8 cellular contexts compared by ENCODE assay signal in the genomic region with DNA sequence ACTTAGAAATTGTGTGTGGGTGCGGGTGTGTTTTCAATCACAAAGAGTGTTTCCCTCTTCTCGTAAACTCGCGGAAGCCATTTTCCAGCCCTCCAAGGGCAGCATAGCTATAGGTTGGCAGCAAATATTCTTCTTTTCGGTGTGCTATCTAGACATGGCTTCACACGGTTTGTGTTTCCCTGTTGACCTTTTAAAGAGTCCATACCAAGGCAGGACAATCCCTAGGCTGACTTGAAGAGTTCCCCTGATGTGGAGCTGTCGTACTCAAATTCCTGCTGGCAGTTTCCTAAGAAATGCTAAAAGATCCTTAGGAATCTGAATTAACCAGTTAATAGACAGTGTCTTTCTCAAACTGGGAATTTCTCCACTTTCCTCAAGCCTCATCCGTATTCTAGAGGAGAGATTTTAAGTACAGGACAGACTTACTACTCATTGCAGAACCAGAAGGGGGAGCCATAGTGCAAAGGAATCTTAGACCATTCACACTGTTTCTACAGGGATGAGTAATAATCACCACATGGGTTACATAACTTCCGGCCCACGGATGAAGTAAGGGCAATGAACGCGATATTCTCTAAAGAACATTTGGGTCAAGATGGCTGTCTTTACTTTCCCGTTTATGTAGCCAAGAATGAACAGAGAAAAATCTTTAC.
DNase-seq lines count a peak whose midpoint lies in the region; ATAC-seq and TF ChIP-seq lines count a peak whose summit lies in the region.

No MANE protein-coding gene starts in this region.

- H3K4me1 ChIP-seq in esophagus muscularis mucosa: no peaks in the 10 kb centered on the region

- H3K27me3 ChIP-seq in WERI-Rb-1 (ENCODE audit: insufficient read depth, low read depth, severe bottlenecking) (no peaks in the 10 kb centered on the region), kidney epithelial cell (ENCODE audit: control insufficient read depth, insufficient read depth, low read length) (no peaks in the 10 kb centered on the region), esophagus muscularis mucosa (no peaks in the 10 kb centered on the region)

- H3K4me3 ChIP-seq in WERI-Rb-1 (ENCODE audit: low read depth, low read length): no peak overlapping the region
- H3K4me3 ChIP-seq in kidney epithelial cell (ENCODE audit: low read depth, low read length): no peak overlapping the region
- no peak overlapping the region for H3K4me3 ChIP-seq in esophagus muscularis mucosa

- intact Hi-C loops in esophagus muscularis mucosa (cut with DNase I) (no loop called here), sciatic nerve (cut with DNase I) (no loop called here)

- no peak for ATAC-seq in sciatic nerve

- TF ChIP-seq EP300 in esophagus muscularis mucosa (IDR thresholded peaks at IDR 0.05): no peak

- WGBS in esophagus muscularis mucosa: 58% methylated on average over 13 of the region's 13 CpGs

- no peaks in the 10 kb centered on the region for H3K36me3 ChIP-seq in WERI-Rb-1
- H3K36me3 ChIP-seq in kidney epithelial cell (ENCODE audit: control insufficient read depth, insufficient read depth, low read length): no peaks in the 10 kb centered on the region
- H3K36me3 ChIP-seq in esophagus muscularis mucosa: no peaks in the 10 kb centered on the region

- H3K9me3 ChIP-seq in WERI-Rb-1 (ENCODE audit: severe bottlenecking) (peaks cover 7% of the 10 kb centered on the region), esophagus muscularis mucosa (peaks cover 0 to 6% (median 3%) of the 10 kb centered on the region in 4 donors)

- H3K27ac ChIP-seq in WERI-Rb-1 (no peak overlapping the region), esophagus muscularis mucosa (replicated peaks in 1 of 4) (no peak overlapping the region)

- no peak for TF ChIP-seq POLR2A in esophagus muscularis mucosa (IDR thresholded peaks at IDR 0.05; ENCODE audit: low read depth)

- peak; percentile 69 for TF ChIP-seq CTCF in WERI-Rb-1 (IDR thresholded peaks at IDR 0.05; ENCODE audit: low read depth, low read length)
- TF ChIP-seq CTCF in kidney epithelial cell (IDR thresholded peaks at IDR 0.05; ENCODE audit: insufficient read depth, low read length, poor library complexity, severe bottlenecking): peak; percentile 56
- peak in 1 of 3 experiments; percentile 27 for TF ChIP-seq CTCF in esophagus muscularis mucosa (IDR thresholded peaks at IDR 0.05)

- DNase-seq in Daoy (ENCODE audit: low read depth) (peak; percentile 86), Kasumi-1 (lab: John Stamatoyannopoulos, UW) (peak; percentile 65 to 66), WERI-Rb-1 (peak; percentile 57), kidney epithelial cell (ENCODE audit: low read depth) (peak; percentile 41), germinal center (ENCODE audit: low spot score) (no peak), esophagus muscularis mucosa (ENCODE audit: extremely low spot score) (no peak), GM19240 (ENCODE audit: insufficient read length, low spot score) (no peak), sciatic nerve (ENCODE audit: low spot score) (no peak)

Comparison
In these comparisons a context has a peak if more than half of its experiments do, and no peak if none do; other contexts are left out.
1. DNase-seq: peak in Daoy (single experiment), Kasumi-1 (2 of 2), WERI-Rb-1 (single experiment) and kidney epithelial cell (single experiment); none in germinal center (single experiment), esophagus muscularis mucosa (single experiment), GM19240 (single experiment) and sciatic nerve (single experiment).